ENCODE assay signal across 27 cellular contexts in the genomic region with DNA sequence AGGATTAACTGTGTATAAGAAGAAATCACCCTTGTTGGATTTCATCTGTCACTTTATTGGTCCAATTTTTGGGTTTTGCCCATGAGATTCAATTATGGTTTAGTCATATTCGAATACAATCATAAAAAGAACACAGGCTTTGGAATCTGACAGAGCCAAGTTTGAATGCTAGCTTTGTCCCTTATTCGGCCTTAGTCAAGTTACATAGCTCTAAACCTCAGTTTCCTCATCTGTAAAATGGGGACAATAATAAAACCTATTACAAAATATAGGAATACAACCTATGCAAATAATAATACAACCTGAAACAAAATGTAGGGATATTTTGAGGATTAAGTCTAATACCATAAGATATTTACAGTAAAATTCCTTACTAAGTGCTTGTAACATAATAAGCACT. TPM values are rescaled to one million over a fixed set of nuclear protein-coding genes. Genes with fewer than 3 reads are reported as not detected.
"Had no signal": no experiment of that assay in that cellular context is flagged by ENCODE, and none has a peak within 500 bp of the region (broad histone marks: within the 10 kb centered on the region; RNA-seq: fewer than 3 reads in every experiment).

No MANE protein-coding gene starts in this region.

- FAIRE-seq: urothelium cell line had no signal

- H3K4me1 ChIP-seq: transverse colon, upper lobe of left lung, uterus, vagina had no signal

- H3K4me3 ChIP-seq: stomach, suprapubic skin, testis, thoracic aorta, thyroid gland, tibial artery, tibial nerve, transverse colon, upper lobe of left lung, upper lobe of right lung, uterus, vagina had no signal

- H3K27ac ChIP-seq: stomach, suprapubic skin, testis, thoracic aorta, thyroid gland, tibial artery, tibial nerve, transverse colon, upper lobe of left lung, upper lobe of right lung, uterus, vagina had no signal

- H3K9me3 ChIP-seq: stomach, suprapubic skin, testis, thoracic aorta, thyroid gland, tibial artery, tibial nerve, transverse colon, upper lobe of left lung, upper lobe of right lung, uterus, vagina had no signal

- DNase-seq: stimulated activated CD4-positive, alpha-beta T cell treated with anti-CD3 and anti-CD28 coated beads, Interleukin-2, amount 100 ng/mL, for 48 hours; stimulated activated CD4-positive, alpha-beta T cell treated with anti-CD3 and anti-CD28 coated beads, Interleukin-4, amount 100 ng/mL, for 1 hour; stimulated activated CD4-positive, alpha-beta T cell treated with anti-CD3 and anti-CD28 coated beads, Interleukin-4, amount 100 ng/mL, for 24 hours; stimulated activated CD4-positive, alpha-beta T cell treated with anti-CD3 and anti-CD28 coated beads, Interleukin-4, amount 100 ng/mL, for 4 hours; stimulated activated CD8-positive, alpha-beta memory T cell treated with anti-CD3 and anti-CD28 coated beads, Interleukin-4, amount 100 ng/mL, for 48 hours; stimulated activated naive B cell treated with anti-CD40 and anti-IgM and Interleukin-4, amounts not matched to agents 10 μg/mL and 1 μg/mL and 100 μg/mL, for 72 hours; stimulated activated naive CD4-positive, alpha-beta T cell; stimulated activated naive CD4-positive, alpha-beta T cell treated with Interleukin-2 at 50 U/mL for 16 hours; stimulated activated naive CD8-positive, alpha-beta T cell treated with anti-CD3 and anti-CD28 coated beads, Interleukin-15, amount 100 ng/mL, for 72 hours; stimulated activated naive CD8-positive, alpha-beta T cell treated with anti-CD3 and anti-CD28 coated beads, Interleukin-15, Interleukin-2, amounts not matched to agents 100 U/mL and 50 U/mL, for 24 hours; stomach; substantia nigra; testis; thyroid gland; tibial artery; transverse colon; trophoblast cell; upper lobe of left lung; upper lobe of right lung; uterus had no signal

- ATAC-seq: stimulated activated effector memory CD8-positive, alpha-beta T cell treated with anti-CD3 and anti-CD28 coated beads, Interleukin-12 subunit alpha, Interleukin-12 subunit beta, amount 100 ng/mL, for 72 hours; stimulated activated memory B cell treated with anti-CD40 and anti-IgM and Interleukin-4, amounts not matched to agents 10 μg/mL and 1 μg/mL and 100 μg/mL, for 72 hours; stimulated activated naive B cell treated with anti-CD40 and anti-IgM and Interleukin-4, amounts not matched to agents 10 μg/mL and 1 μg/mL and 100 μg/mL, for 72 hours; stimulated activated naive CD8-positive, alpha-beta T cell treated with anti-CD3 and anti-CD28 coated beads, Interleukin-15, amount 100 ng/mL, for 72 hours; stimulated activated naive CD8-positive, alpha-beta T cell treated with anti-CD3 and anti-CD28 coated beads, Interleukin-15, Interleukin-2, amounts not matched to agents 100 U/mL and 50 U/mL, for 24 hours; upper lobe of right lung had no signal

- H3K27me3 ChIP-seq: stomach, suprapubic skin, testis, thyroid gland, tibial artery, tibial nerve, transverse colon, upper lobe of left lung, upper lobe of right lung, uterus, vagina had no signal

- H3K36me3 ChIP-seq: uterus had no signal

RNA-seq across cellular contexts. Expression of a gene that starts 57.7 kb away (rescaled TPM):
- total RNA-seq: vagina had no signal
